ENCODE assay signal across 8 cellular contexts in the genomic region with DNA sequence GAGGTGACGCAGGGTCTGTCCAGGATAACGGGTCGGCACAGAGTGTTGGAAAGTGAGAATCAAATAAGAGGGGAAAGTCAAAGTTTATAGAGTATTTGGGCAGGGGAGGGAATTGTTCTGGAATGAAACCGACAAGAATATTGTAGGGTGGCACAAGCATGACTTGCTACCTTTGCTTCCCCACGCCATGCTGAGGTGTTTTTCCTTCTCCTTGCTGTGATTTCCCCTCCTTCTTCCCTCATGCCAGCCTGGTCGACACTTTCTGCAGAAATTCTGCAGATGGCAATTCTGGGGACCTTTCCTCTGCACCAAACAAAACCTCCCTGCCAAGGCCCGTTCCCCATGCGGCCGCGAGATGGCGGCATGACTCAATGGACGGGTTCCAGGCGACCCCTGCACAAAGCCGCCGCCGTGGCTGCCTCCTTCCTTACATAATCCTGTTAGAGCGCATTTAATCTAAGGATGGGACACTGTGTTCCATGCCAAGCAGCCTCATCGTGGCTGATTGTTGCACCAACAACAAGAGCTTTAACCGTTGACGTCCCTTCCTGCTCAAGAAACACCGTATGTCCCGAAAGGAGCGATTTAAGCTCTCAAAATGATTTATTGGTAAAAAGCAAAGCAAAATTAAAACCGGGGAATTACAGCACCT. TPM values are rescaled to one million over a fixed set of nuclear protein-coding genes. Genes with fewer than 3 reads are reported as not detected.
DNase-seq lines count a peak whose midpoint lies in the region; ATAC-seq, FAIRE-seq and TF ChIP-seq lines count a peak whose summit lies in the region.

Gene MRO (minus strand): TSS at position 290 of the 652 bp plus-strand sequence. CDS start 10,616 bp downstream, outside the sequence.

- no peaks in the 10 kb centered on the region for H3K4me1 ChIP-seq in right cardiac atrium (ENCODE audit: control insufficient read depth, insufficient read depth, low read length)
- peaks cover 17% of the 10 kb centered on the region for H3K4me1 ChIP-seq in psoas muscle

- peak within 1 kb of the TSS; percentile 24 for H3K4me3 ChIP-seq in right cardiac atrium (ENCODE audit: low read length)
- H3K4me3 ChIP-seq in psoas muscle: peak within 1 kb of the TSS; percentile 65

- no peaks in the 10 kb centered on the region for H3K9me3 ChIP-seq in right cardiac atrium (ENCODE audit: control insufficient read depth, low read length)
- no peaks in the 10 kb centered on the region for H3K9me3 ChIP-seq in psoas muscle

- peak; percentile 90 for TF ChIP-seq CTCF in psoas muscle (IDR thresholded peaks at IDR 0.05)

- DNase-seq in GM12891 (ENCODE audit: insufficient read length, low spot score) (peak; percentile 59), NCI-H146 (lab: John Stamatoyannopoulos, UW) (peak; percentile 90), T follicular helper cell (ENCODE audit: low read depth) (peak; percentile 65), amniotic stem cell (lab: John Stamatoyannopoulos, UW) (peak; percentile 23), right cardiac atrium (peak; percentile 85 to 96 (median 94)), psoas muscle (peak; percentile 77 to 90), urothelium cell line (ENCODE audit: low spot score) (peak; percentile 78)

- peak within 1 kb of the TSS; percentile 6 for H3K27ac ChIP-seq in right cardiac atrium (ENCODE audit: low read length)
- H3K27ac ChIP-seq in psoas muscle: peak within 1 kb of the TSS; percentile 5

- ATAC-seq in HG02870 (IDR thresholded peaks at IDR 0.05; ENCODE audit: unreplicated experiment): peak; percentile 88
- peak; percentile 96 to 97 for ATAC-seq in right cardiac atrium
- peak; percentile 91 to 98 (median 95) for ATAC-seq in psoas muscle

- WGBS in right cardiac atrium: 2% methylated on average over 24 of the region's 24 CpGs
- 1% methylated on average over 24 of the region's 24 CpGs for WGBS in psoas muscle, 3 donors

- no peaks in the 10 kb centered on the region for H3K36me3 ChIP-seq in psoas muscle (ENCODE audit: insufficient read depth in 1 of 2, low read depth in 1 of 2)

- FAIRE-seq in GM12891 (lab: Jason Lieb, UNC): peak; percentile 93
- no peak for FAIRE-seq in urothelium cell line (lab: Jason Lieb, UNC)

- no peak for TF ChIP-seq POLR2A in GM12891 (IDR thresholded peaks at IDR 0.05; ENCODE audit: low read depth, low read length)

- H3K27me3 ChIP-seq in right cardiac atrium (ENCODE audit: control insufficient read depth, insufficient read depth) (no peaks in the 10 kb centered on the region), psoas muscle (ENCODE audit: insufficient read depth in 3 of 3, low read length in 2 of 3) (no peaks in the 10 kb centered on the region)

- intact Hi-C loops in right cardiac atrium (cut with DNase I) (loop anchor here in 3 of 4 donors (5.0 to 10.0 kb wide), 3 partner anchors 47 to 232 kb away; partner anchors contain the start of gene SMAD4 (in 1 of the 3)), psoas muscle (cut with DNase I) (loop anchor here (2.0 to 10.0 kb wide), 3 partner anchors 47 to 235 kb away; no protein-coding TSS in a partner anchor)

TF ChIP-seq in GM12891, 5 proteins besides CTCF, POLR2A, EP300 and RAD21:
- no peak for TF ChIP-seq POLR2AphosphoS5 (IDR thresholded peaks at IDR 0.05; ENCODE audit: low read depth, low read length)
- TF ChIP-seq POU2F2 (IDR thresholded peaks at IDR 0.05; ENCODE audit: low read depth, low read length): no peak
- no peak for TF ChIP-seq TAF1 (IDR thresholded peaks at IDR 0.05; ENCODE audit: low read depth, low read length)
- TF ChIP-seq SPI1 (IDR thresholded peaks at IDR 0.05; ENCODE audit: low read depth, low read length): no peak
- TF ChIP-seq PAX5 (IDR thresholded peaks at IDR 0.05; ENCODE audit: insufficient read depth, low read length, severe bottlenecking): no peak

RNA-seq across cellular contexts. Expression of gene MRO, which starts in this region (rescaled TPM):
- not detected for polyA plus RNA-seq in GM12891 (2012; ENCODE audit: low read depth, missing spikeins)
- total RNA-seq in right cardiac atrium (1 to 10 TPM; 5.2 to 8.7 (median 7.9) TPM), psoas muscle (1 to 10 TPM in 3 of 4 donors, under 1 TPM in 1; 0.11 to 1.7 (median 1.6) TPM)
- polyA plus RNA-seq in right cardiac atrium (5.8 TPM), psoas muscle (under 1 TPM; 0.35 to 0.82 (median 0.53) TPM)

Comparison
In these comparisons a context has a peak if more than half of its experiments do, and no peak if none do; other contexts are left out.
1. Peak in every context shown above with its lines: DNase-seq, ATAC-seq, H3K4me3 ChIP-seq and H3K27ac ChIP-seq.
2. DNase-seq: peak in every context shown above with its lines; median percentile 94 in right cardiac atrium; 90 in NCI-H146; 84 in psoas muscle; 78 in urothelium cell line; 65 in T follicular helper cell; 59 in GM12891; 23 in amniotic stem cell.